ENCODE assay signal across 1 cellular context in the genomic region with DNA sequence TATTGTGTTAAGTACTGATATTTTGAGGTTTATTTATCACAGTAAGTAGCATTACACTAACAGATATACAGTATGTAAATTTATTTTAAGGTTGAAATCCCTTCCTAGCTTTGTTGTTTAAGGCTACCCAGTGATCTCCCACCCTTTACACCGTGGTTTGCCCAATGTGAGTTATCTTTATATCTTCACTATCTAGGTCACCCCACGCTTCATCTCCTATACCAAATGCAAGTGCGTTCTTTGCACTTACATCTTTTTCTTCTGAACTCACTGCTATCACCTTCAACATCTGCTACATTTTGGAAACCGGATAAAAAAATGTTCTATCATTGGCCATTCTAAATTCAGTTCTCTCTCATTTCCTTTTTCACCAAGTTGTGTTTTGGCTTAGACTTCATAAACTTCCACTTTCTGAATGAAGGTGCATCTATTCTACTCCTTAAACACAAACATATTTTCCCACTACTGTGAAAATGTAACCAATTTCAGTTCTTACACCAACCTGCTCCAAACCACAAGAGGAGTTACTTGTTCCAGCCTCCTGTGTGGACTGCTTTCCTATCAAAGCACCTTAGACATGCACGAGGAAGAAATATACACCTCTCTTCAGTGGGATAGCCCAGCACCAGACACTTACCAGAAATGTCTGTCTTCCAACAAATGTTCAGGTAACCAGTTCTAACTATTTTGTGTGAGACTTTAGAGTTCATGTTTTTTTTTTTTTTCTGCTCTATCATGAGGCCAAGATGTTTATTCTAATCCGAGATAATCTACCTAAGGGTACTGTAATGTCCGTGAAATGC.
TF ChIP-seq lines count a peak whose summit lies in the region.

No MANE protein-coding gene starts in this region.

TF ChIP-seq in GM12878, 131 proteins besides CTCF, POLR2A, EP300 and RAD21:
- 0 out of 2 replicates have a peak, but pooled peaks have one; percentile 13 for TF ChIP-seq RUNX3 (IDR thresholded peaks at IDR 0.05; ENCODE audit: low read length)
- TF ChIP-seq, protein P1, sequence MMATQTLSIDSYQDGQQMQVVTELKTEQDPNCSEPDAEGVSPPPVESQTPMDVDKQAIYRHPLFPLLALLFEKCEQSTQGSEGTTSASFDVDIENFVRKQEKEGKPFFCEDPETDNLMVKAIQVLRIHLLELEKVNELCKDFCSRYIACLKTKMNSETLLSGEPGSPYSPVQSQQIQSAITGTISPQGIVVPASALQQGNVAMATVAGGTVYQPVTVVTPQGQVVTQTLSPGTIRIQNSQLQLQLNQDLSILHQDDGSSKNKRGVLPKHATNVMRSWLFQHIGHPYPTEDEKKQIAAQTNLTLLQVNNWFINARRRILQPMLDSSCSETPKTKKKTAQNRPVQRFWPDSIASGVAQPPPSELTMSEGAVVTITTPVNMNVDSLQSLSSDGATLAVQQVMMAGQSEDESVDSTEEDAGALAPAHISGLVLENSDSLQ (IDR thresholded peaks at IDR 0.05) = no peak
